Comparison of ENCODE assay signal across 22 cellular contexts in genomic region chr3:22836131-22836530, GRCh38.
"Had no signal": no experiment of that assay in that cellular context is flagged by ENCODE, and none has a peak within 500 bp of the region (broad histone marks: within the 10 kb centered on the region; RNA-seq: fewer than 3 reads in every experiment).

No MANE protein-coding gene starts in this region.

- H3K27ac Mint-ChIP-seq: naive thymus-derived CD8-positive, alpha-beta T cell; stimulated activated naive B cell treated with anti-CD40 and anti-IgM and Interleukin-4, amounts not matched to agents 10 μg/mL and 1 μg/mL and 100 μg/mL, for 72 hours had no signal

- H3K9me3 ChIP-seq: neutrophil, pancreas, thoracic aorta had no signal

- H3K9me3 Mint-ChIP-seq: stimulated activated naive B cell treated with anti-CD40 and anti-IgM and Interleukin-4, amounts not matched to agents 10 μg/mL and 1 μg/mL and 100 μg/mL, for 72 hours had no signal

- H3K36me3 ChIP-seq: brain microvascular endothelial cell, neutrophil, pancreas, thoracic aorta had no signal

- H3K4me3 ChIP-seq: pancreas, thoracic aorta had no signal

- ATAC-seq: left ventricle myocardium superior; naive thymus-derived CD8-positive, alpha-beta T cell; sciatic nerve; stimulated activated naive B cell treated with anti-CD40 and anti-IgM and Interleukin-4, amounts not matched to agents 10 μg/mL and 1 μg/mL and 100 μg/mL, for 72 hours had no signal

- H3K36me3 Mint-ChIP-seq: naive thymus-derived CD8-positive, alpha-beta T cell; stimulated activated naive B cell treated with anti-CD40 and anti-IgM and Interleukin-4, amounts not matched to agents 10 μg/mL and 1 μg/mL and 100 μg/mL, for 72 hours had no signal

- H3K4me3 Mint-ChIP-seq: naive thymus-derived CD8-positive, alpha-beta T cell; stimulated activated naive B cell treated with anti-CD40 and anti-IgM and Interleukin-4, amounts not matched to agents 10 μg/mL and 1 μg/mL and 100 μg/mL, for 72 hours had no signal

- DNase-seq: activated CD4-positive, alpha-beta T cell treated with anti-CD3 and anti-CD28 coated beads, Interleukin-2, amount 50 U/mL, for 1 hour; activated CD4-positive, CD25-positive, alpha-beta regulatory T cell; activated CD8-positive, alpha-beta memory T cell treated with anti-CD3 and anti-CD28 coated beads, Interleukin-2, amount 50 U/mL, for 4 hours; activated effector memory CD4-positive, alpha-beta T cell treated with anti-CD3 and anti-CD28 coated beads, Interleukin-2, amount 50 U/mL, for 16 hours; activated naive CD4-positive, alpha-beta T cell treated with anti-CD3 and anti-CD28 coated beads, Interleukin-2, amount 50 U/mL, for 16 hours; activated T-cell treated with anti-CD3 and anti-CD28 coated beads, Interleukin-2, amount 50 U/mL, for 48 hours; aorta; brain microvascular endothelial cell; central memory CD4-positive, alpha-beta T cell; erythroblast; foreskin melanocyte; kidney; left ventricle myocardium superior; naive thymus-derived CD8-positive, alpha-beta T cell; pancreas; stimulated activated CD4-positive, alpha-beta T cell treated with anti-CD3 and anti-CD28 coated beads, Interleukin-4, amount 100 ng/mL, for 4 hours; stimulated activated naive B cell treated with anti-CD40 and anti-IgM and Interleukin-4, amounts not matched to agents 10 μg/mL and 1 μg/mL and 100 μg/mL, for 72 hours; T-helper 1 cell; T-helper 9 cell had no signal

- H3K27ac ChIP-seq: brain microvascular endothelial cell, neutrophil, thoracic aorta had no signal

- H3K4me1 Mint-ChIP-seq: naive thymus-derived CD8-positive, alpha-beta T cell; stimulated activated naive B cell treated with anti-CD40 and anti-IgM and Interleukin-4, amounts not matched to agents 10 μg/mL and 1 μg/mL and 100 μg/mL, for 72 hours had no signal

- H3K27me3 ChIP-seq: brain microvascular endothelial cell, neutrophil, pancreas had no signal
